18 cellular contexts compared by ENCODE assay signal in genomic region chr2:104127049-104127770, GRCh38.
DNase-seq lines count a peak whose midpoint lies in the region; ATAC-seq, FAIRE-seq and TF ChIP-seq lines count a peak whose summit lies in the region.
"Had no signal": no experiment of that assay in that cellular context is flagged by ENCODE, and none has a peak within 500 bp of the region (broad histone marks: within the 10 kb centered on the region; RNA-seq: fewer than 3 reads in every experiment).

No MANE protein-coding gene starts in this region.

- no peak overlapping the region for H4K5ac ChIP-seq in H9 (ENCODE audit: insufficient read length, low read depth, low read length)

- no peak overlapping the region for H2AK5ac ChIP-seq in H9 (ENCODE audit: insufficient read length, low read length)
- H2AK5ac ChIP-seq in neuronal stem cell (ENCODE audit: low read depth, low read length) = no peak overlapping the region

- no peak for TF ChIP-seq EP300 in GM12878 (IDR thresholded peaks at IDR 0.05; ENCODE audit: borderline replicate concordance in 1 of 2, control insufficient read depth in 1 of 2, low read depth in 2 of 2, low read length in 2 of 2)

- H3K79me2 ChIP-seq in H9 (ENCODE audit: insufficient read depth, low read length) (no peaks in the 10 kb centered on the region), OCI-LY1 (ENCODE audit: insufficient read depth, low read length) (no peaks in the 10 kb centered on the region), GM12878 (ENCODE audit: control insufficient read depth, insufficient read depth, low read length) (no peaks in the 10 kb centered on the region)

- FAIRE-seq in GM12878 (lab: Jason Lieb, UNC) = peak; percentile 23
- FAIRE-seq: GM12892, H54 had no signal

- peaks cover 6% of the 10 kb centered on the region; the same call in 1 of the 2 replicates for H3K4me1 ChIP-seq in H9 (ENCODE audit: insufficient read depth, low read length)
- H3K4me1 ChIP-seq in OCI-LY1 (ENCODE audit: insufficient read depth, low read length, severe bottlenecking) = no peaks in the 10 kb centered on the region
- H3K4me1 ChIP-seq in GM12878 (ENCODE audit: control insufficient read depth, insufficient read depth, low read length) = no peaks in the 10 kb centered on the region
- H3K4me1 ChIP-seq in neuronal stem cell (ENCODE audit: control insufficient read depth in 2 of 2, insufficient read depth in 1 of 2, low read depth in 1 of 2, low read length in 2 of 2) = peaks cover 2 to 8% of the 10 kb centered on the region in 2 donors
- H3K4me1 ChIP-seq in left ventricle myocardium inferior = no peaks in the 10 kb centered on the region
- H3K4me1 ChIP-seq in esophagus squamous epithelium = no peaks in the 10 kb centered on the region

- H2BK12ac ChIP-seq in H9 (ENCODE audit: insufficient read length, low read depth, low read length) (no peak overlapping the region), neuronal stem cell (ENCODE audit: low read length) (no peak overlapping the region)

- no peak overlapping the region for H3K27ac ChIP-seq in H9 (ENCODE audit: insufficient read length, low read depth, low read length)
- no peak overlapping the region for H3K27ac ChIP-seq in OCI-LY1 (ENCODE audit: low read depth, low read length, poor library complexity, severe bottlenecking)
- H3K27ac ChIP-seq in GM12878 (ENCODE audit: control insufficient read depth, insufficient read depth) = no peak overlapping the region
- H3K27ac ChIP-seq in neuronal stem cell (replicated peaks; ENCODE audit: low read length) = no peak overlapping the region
- H3K27ac ChIP-seq in left ventricle myocardium inferior (replicated peaks) = no peak overlapping the region
- H3K27ac ChIP-seq in esophagus squamous epithelium = no peak overlapping the region
- H3K27ac ChIP-seq: GM23248 had no signal

- RAD21 ChIA-PET in GM12878 (lab: Charles Lee; ENCODE audit: unreplicated experiment) = no interaction called here

- H3K4ac ChIP-seq in H9 (ENCODE audit: low read depth, low read length) = no peak overlapping the region
- H3K4ac ChIP-seq in neuronal stem cell (ENCODE audit: low read length) = no peak overlapping the region

- no peak for TF ChIP-seq RAD21 in GM12878 (IDR thresholded peaks at IDR 0.05; ENCODE audit: insufficient read depth, low read depth, low read length)

- H4K91ac ChIP-seq in H9 (ENCODE audit: insufficient read length, low read depth, low read length) (no peak overlapping the region), neuronal stem cell (ENCODE audit: low read depth, low read length, poor library complexity) (no peak overlapping the region)

- no peaks in the 10 kb centered on the region for H3K23me2 ChIP-seq in H9 (ENCODE audit: insufficient read length, low read depth, low read length, poor library complexity, severe bottlenecking)

- ATAC-seq in GM12878 = no peak
- ATAC-seq in stimulated activated naive CD8-positive, alpha-beta T cell treated with anti-CD3 and anti-CD28 coated beads, Interleukin-15, Interleukin-2, amounts not matched to agents 100 U/mL and 50 U/mL, for 24 hours = no peak

- no peak overlapping the region for H2AFZ ChIP-seq in H9 (ENCODE audit: low read length)
- H2AFZ ChIP-seq in OCI-LY1 (ENCODE audit: low read length) = peak overlapping the region; percentile 41
- no peak overlapping the region for H2AFZ ChIP-seq in GM12878 (ENCODE audit: control insufficient read depth, low read depth, low read length)
- peak overlapping the region; percentile 37 for H2AFZ ChIP-seq in neuronal stem cell (ENCODE audit: low read length)
- H2AFZ ChIP-seq: GM23248 had no signal

- no TSS peak for BruUV-seq in GM12878 (replicated peaks; lab: Mats Ljungman, UMichigan)

- intact Hi-C loops in GM12878 (cut with micrococcal nuclease; ENCODE audit: unreplicated experiment) = no loop called here
- intact Hi-C loops in left ventricle myocardium inferior (cut with micrococcal nuclease) = no loop called here
- intact Hi-C loops in esophagus squamous epithelium (cut with DNase I) = no loop called here

- POLR2A ChIA-PET in GM12878 (lab: Charles Lee) = no interaction called here

- peak overlapping the region; percentile 1 for H3K4me2 ChIP-seq in H9 (ENCODE audit: insufficient read depth, insufficient read length, low read length)
- no peak overlapping the region for H3K4me2 ChIP-seq in OCI-LY1 (ENCODE audit: low read length)
- H3K4me2 ChIP-seq in GM12878 (ENCODE audit: control insufficient read depth, insufficient read depth) = no peak overlapping the region
- no peak overlapping the region for H3K4me2 ChIP-seq in neuronal stem cell (ENCODE audit: insufficient read depth, low read length, poor library complexity, severe bottlenecking)

- H3K9ac ChIP-seq in H9 (ENCODE audit: extremely low read depth, insufficient read length, low read length) (no peak overlapping the region), OCI-LY1 (ENCODE audit: low read length) (no peak overlapping the region), GM12878 (ENCODE audit: control insufficient read depth, insufficient read depth, low read length) (no peak overlapping the region), neuronal stem cell (ENCODE audit: low read depth, low read length, poor library complexity) (no peak overlapping the region)
- H3K9ac ChIP-seq: GM23248 had no signal

- peaks cover 0 to 1% (median 0%) of the 10 kb centered on the region in 3 experiments; a peak in 1 of 7 replicates for H3K36me3 Mint-ChIP-seq in H9 (ENCODE audit: insufficient read depth in 1 of 3, low read depth in 3 of 3)
- H3K36me3 Mint-ChIP-seq: CD4-positive, alpha-beta memory T cell had no signal

- H3K27me3 Mint-ChIP-seq in H9 (ENCODE audit: low read depth) = no peaks in the 10 kb centered on the region
- H3K27me3 Mint-ChIP-seq: CD4-positive, alpha-beta memory T cell had no signal

- H3K27me3 ChIP-seq in H9 (ENCODE audit: insufficient read depth, low read length) = no peaks in the 10 kb centered on the region
- no peaks in the 10 kb centered on the region for H3K27me3 ChIP-seq in OCI-LY1 (ENCODE audit: insufficient read depth, low read length)
- no peaks in the 10 kb centered on the region for H3K27me3 ChIP-seq in GM12878 (replicated peaks in 1 of 2; ENCODE audit: control insufficient read depth in 2 of 2, insufficient read depth in 2 of 2, low read length in 1 of 2)
- no peaks in the 10 kb centered on the region for H3K27me3 ChIP-seq in neuronal stem cell (ENCODE audit: control insufficient read depth in 3 of 3, insufficient read depth in 3 of 3, low read depth in 1 of 3, low read length in 3 of 3)
- H3K27me3 ChIP-seq in left ventricle myocardium inferior (ENCODE audit: low read depth) = peaks cover 9% of the 10 kb centered on the region
- H3K27me3 ChIP-seq in esophagus squamous epithelium = no peaks in the 10 kb centered on the region

- H2BK120ac ChIP-seq in H9 (ENCODE audit: low read depth, low read length, poor library complexity, severe bottlenecking) (no peak overlapping the region), neuronal stem cell (ENCODE audit: low read depth, low read length) (no peak overlapping the region)

- peaks cover 9 to 14% of the 10 kb centered on the region in 2 experiments for H3K4me1 Mint-ChIP-seq in H9
- H3K4me1 Mint-ChIP-seq: CD4-positive, alpha-beta memory T cell had no signal

- no peaks in the 10 kb centered on the region for H3F3A ChIP-seq in OCI-LY1 (ENCODE audit: insufficient read depth, low read length)

- CTCF ChIA-PET in GM12878 (lab: Yijun Ruan, JAX) = no interaction called here

- H3K9me3 ChIP-seq in H9 (ENCODE audit: control insufficient read depth, low read depth, low read length) (no peaks in the 10 kb centered on the region), OCI-LY1 (ENCODE audit: low read length) (no peaks in the 10 kb centered on the region; the same call in 1 of the 2 replicates), GM12878 (replicated peaks; ENCODE audit: control insufficient read depth, insufficient read depth, low read length) (no peaks in the 10 kb centered on the region), neuronal stem cell (replicated peaks in 1 of 2; ENCODE audit: control insufficient read depth in 2 of 2, insufficient read depth in 1 of 2, low read depth in 1 of 2, low read length in 2 of 2) (no peaks in the 10 kb centered on the region), left ventricle myocardium inferior (replicated peaks) (no peaks in the 10 kb centered on the region), esophagus squamous epithelium (no peaks in the 10 kb centered on the region)

- no peak overlapping the region for H2BK5ac ChIP-seq in H9 (ENCODE audit: insufficient read length, low read length)
- no peak overlapping the region for H2BK5ac ChIP-seq in neuronal stem cell (ENCODE audit: low read length)

- H4K20me1 ChIP-seq in H9 (ENCODE audit: control insufficient read depth, insufficient read depth, insufficient read length) (no peaks in the 10 kb centered on the region), OCI-LY1 (ENCODE audit: insufficient read depth, low read length) (no peaks in the 10 kb centered on the region), GM12878 (ENCODE audit: control insufficient read depth, insufficient read depth) (no peaks in the 10 kb centered on the region)

- no peaks in the 10 kb centered on the region for H3K36me3 ChIP-seq in OCI-LY1 (ENCODE audit: insufficient read depth, low read length)
- H3K36me3 ChIP-seq in GM12878 (ENCODE audit: control insufficient read depth in 2 of 2, insufficient read depth in 2 of 2, low read length in 1 of 2) = no peaks in the 10 kb centered on the region
- H3K36me3 ChIP-seq in neuronal stem cell (replicated peaks in 1 of 2; ENCODE audit: control insufficient read depth in 2 of 2, insufficient read depth in 2 of 2, low read length in 2 of 2) = no peaks in the 10 kb centered on the region
- no peaks in the 10 kb centered on the region for H3K36me3 ChIP-seq in left ventricle myocardium inferior
- H3K36me3 ChIP-seq in esophagus squamous epithelium = no peaks in the 10 kb centered on the region

- no peaks in the 10 kb centered on the region for H3K9me3 Mint-ChIP-seq in H9

- no peak overlapping the region for H2BK20ac ChIP-seq in H9 (ENCODE audit: low read depth, low read length, poor library complexity, severe bottlenecking)

- H3K56ac ChIP-seq in H9 (ENCODE audit: insufficient read length, low read depth, low read length) = no peak overlapping the region

- H4K8ac ChIP-seq in H9 (replicated peaks; ENCODE audit: insufficient read length, low read depth, low read length) (no peak overlapping the region), neuronal stem cell (ENCODE audit: low read depth, low read length) (no peak overlapping the region)

- H3K4me3 Mint-ChIP-seq in H9 = no peak overlapping the region

- H3K23ac ChIP-seq in H9 (ENCODE audit: insufficient read length, low read depth, low read length) (no peak overlapping the region), neuronal stem cell (ENCODE audit: low read depth, low read length, poor library complexity) (no peak overlapping the region)

- H3T11ph ChIP-seq in H9 (ENCODE audit: low read length) = no peak overlapping the region

- in situ Hi-C loops in GM12878 (cut with MboI) = no loop called here

- no peak for DNase-seq in H9
- no peak for DNase-seq in GM12878 (ENCODE audit: low read depth, low spot score)
- DNase-seq in neuronal stem cell (ENCODE audit: low spot score) = no peak
- no peak for DNase-seq in stimulated activated naive CD8-positive, alpha-beta T cell treated with anti-CD3 and anti-CD28 coated beads, Interleukin-15, Interleukin-2, amounts not matched to agents 100 U/mL and 50 U/mL, for 24 hours
- no peak for DNase-seq in left ventricle myocardium inferior
- no peak for DNase-seq in esophagus squamous epithelium (lab: John Stamatoyannopoulos, UW)
- DNase-seq: C1 segment of cervical spinal cord; Calu3; CD4-positive, alpha-beta memory T cell; COR-L47; DMS53; DMS79 treated with DMSO at 0.1 percent for 48 hours; GF-D8; GM23248; HCEC 1CT had no signal

- H3K4me3 ChIP-seq in OCI-LY1 (ENCODE audit: low read depth, low read length, poor library complexity, severe bottlenecking) (no peak overlapping the region), GM12878 (no peak overlapping the region), neuronal stem cell (ENCODE audit: low read length in 2 of 2) (no peak overlapping the region), left ventricle myocardium inferior (no peak overlapping the region), esophagus squamous epithelium (no peak overlapping the region)
- H3K4me3 ChIP-seq: GM23248 had no signal

- no peak overlapping the region for H2BK15ac ChIP-seq in H9 (ENCODE audit: low read depth, low read length)
- H2BK15ac ChIP-seq in neuronal stem cell (ENCODE audit: low read length) = no peak overlapping the region

- H3K14ac ChIP-seq in H9 (ENCODE audit: insufficient read depth, low read length) (no peak overlapping the region), neuronal stem cell (ENCODE audit: low read length) (no peak overlapping the region)

- no peak for TF ChIP-seq POLR2A in GM12878 (IDR thresholded peaks at IDR 0.05; ENCODE audit: low read depth, low read length)
- TF ChIP-seq POLR2A in esophagus squamous epithelium (IDR thresholded peaks at IDR 0.05) = no peak

- TF ChIP-seq CTCF in H9 (conservative IDR thresholded peaks at IDR 0.05) (no peak), OCI-LY1 (IDR thresholded peaks at IDR 0.05; ENCODE audit: low read length) (no peak), GM12878 (IDR thresholded peaks at IDR 0.05 in 2 of 3, conservative IDR thresholded peaks at IDR 0.05 in 1 of 3; ENCODE audit: control insufficient read depth in 2 of 3, extremely low read depth in 1 of 3, insufficient read depth in 1 of 3, low read depth in 3 of 3, low read length in 3 of 3) (no peak), left ventricle myocardium inferior (IDR thresholded peaks at IDR 0.05; ENCODE audit: borderline replicate concordance) (no peak), esophagus squamous epithelium (IDR thresholded peaks at IDR 0.05) (no peak)

- H3K79me1 ChIP-seq in H9 (ENCODE audit: insufficient read depth, low read depth, low read length, poor library complexity, severe bottlenecking) (no peaks in the 10 kb centered on the region), neuronal stem cell (ENCODE audit: low read depth, low read length) (no peaks in the 10 kb centered on the region)

- no peaks in the 10 kb centered on the region for H3K9me2 ChIP-seq in OCI-LY1 (ENCODE audit: low read depth, low read length)

- SMC1A ChIA-PET in GM12878 (lab: Charles Lee; ENCODE audit: uncharacterized antibody, unreplicated experiment) = interaction anchor here (1.1 kb wide), 1 partner anchor 11 kb away, joined by 3 read pairs; no protein-coding TSS in a partner anchor

- H3K18ac ChIP-seq in H9 (ENCODE audit: insufficient read length, low read depth, low read length) (no peak overlapping the region), neuronal stem cell (ENCODE audit: low read length) (no peak overlapping the region)

- no peak overlapping the region for H3K27ac Mint-ChIP-seq in H9
- H3K27ac Mint-ChIP-seq: CD4-positive, alpha-beta memory T cell had no signal

Comparison
In these comparisons a context has a peak if more than half of its experiments do, and no peak if none do; other contexts are left out.
1. H2AFZ ChIP-seq: peak in OCI-LY1 (single experiment) and neuronal stem cell (single experiment); none in H9 (single experiment) and GM12878 (single experiment).